8 cellular contexts compared by ENCODE assay signal in genomic region chr10:89838002-89838615, GRCh38.
DNase-seq lines count a peak whose midpoint lies in the region; ATAC-seq, FAIRE-seq and TF ChIP-seq lines count a peak whose summit lies in the region.

No MANE protein-coding gene starts in this region.

- no peak overlapping the region for H3K14ac ChIP-seq in H1 (ENCODE audit: insufficient read length)

- peak overlapping the region in 1 of 2 experiments; percentile 54; a peak in 1 of 4 replicates for H3K4me2 ChIP-seq in H1 (ENCODE audit: insufficient read depth in 1 of 2, low read depth in 2 of 2, low read length in 2 of 2)

- H2BK12ac ChIP-seq in H1 (ENCODE audit: low read depth, low read length): no peak overlapping the region

- peaks cover 9 to 11% of the 10 kb centered on the region in 2 donors for H3K27me3 Mint-ChIP-seq in natural killer cell treated with Interleukin-12 subunit alpha and Interleukin-12 subunit beta and Interleukin-15 and Interleukin-18, amount 100 ng/mL, for 72 hours

- H2AK5ac ChIP-seq in H1 (ENCODE audit: low read depth, low read length): no peak overlapping the region

- POLR2A ChIA-PET in BJ (lab: Charles Lee) (no interaction called here), H1 (lab: Charles Lee; ENCODE audit: partially characterized antibody) (no interaction called here)

- H3K27ac Mint-ChIP-seq in natural killer cell treated with Interleukin-12 subunit alpha and Interleukin-12 subunit beta and Interleukin-15 and Interleukin-18, amount 100 ng/mL, for 72 hours: peak overlapping the region in 1 of 2 donors; percentile 71

- H3K4me3 ChIP-seq in BJ (ENCODE audit: low read depth, low read length) (peak overlapping the region; percentile 39), HL-60 (replicated peaks; ENCODE audit: insufficient read depth, low read length) (peak overlapping the region; percentile 50), H1 (ENCODE audit: extremely low read depth in 1 of 4, insufficient read depth in 2 of 4, low read depth in 3 of 4, low read length in 4 of 4) (peak overlapping the region in 1 of 4 experiments; percentile 14; a peak in 1 of 8 replicates)

- no peak for FAIRE-seq in H1 (lab: Jason Lieb, UNC)

- H3K9me3 ChIP-seq in H1 (ENCODE audit: insufficient read depth in 2 of 2, low read depth in 1 of 2, low read length in 1 of 2): peaks cover 0 to 3% of the 10 kb centered on the region in 2 experiments; a peak in 1 of 4 replicates

- CTCF ChIA-PET in BJ (lab: Yijun Ruan, JAX) (no interaction called here), H1 (lab: Charles Lee; ENCODE audit: partially characterized antibody) (interaction anchor here (4.2 kb wide), 1 partner anchor 15 kb away, joined by 17 read pairs; no protein-coding TSS in a partner anchor)

- H3K36me3 Mint-ChIP-seq in natural killer cell treated with Interleukin-12 subunit alpha and Interleukin-12 subunit beta and Interleukin-15 and Interleukin-18, amount 100 ng/mL, for 72 hours: no peaks in the 10 kb centered on the region

- no peak overlapping the region for H2BK120ac ChIP-seq in H1 (replicated peaks; ENCODE audit: low read depth, low read length)

- no peak overlapping the region for H2BK5ac ChIP-seq in H1 (ENCODE audit: low read depth, low read length)

- TF ChIP-seq CTCF in BJ (IDR thresholded peaks at IDR 0.05; ENCODE audit: insufficient read depth, low read depth, low read length) (no peak), HL-60 (IDR thresholded peaks at IDR 0.05; ENCODE audit: insufficient read depth, low read length) (no peak), H1 (IDR thresholded peaks at IDR 0.05; ENCODE audit: control extremely low read depth in 1 of 3, insufficient read depth in 1 of 3, low read depth in 1 of 3, low read length in 3 of 3) (no peak)

- no peak overlapping the region for H3K18ac ChIP-seq in H1 (ENCODE audit: extremely low read depth, low read length)

- TF ChIP-seq RAD21 in H1 (IDR thresholded peaks at IDR 0.05 in 1 of 2, conservative IDR thresholded peaks at IDR 0.05 in 1 of 2; ENCODE audit: low read depth in 2 of 2, low read length in 2 of 2): no peak

- no peak overlapping the region for H4K5ac ChIP-seq in H1 (ENCODE audit: insufficient read length, low read depth, low read length)

- no peak overlapping the region for H2BK15ac ChIP-seq in H1 (ENCODE audit: low read length)

- H4K20me1 ChIP-seq in H1 (replicated peaks in 1 of 2; ENCODE audit: control insufficient read depth in 1 of 2, insufficient read depth in 2 of 2, low read length in 2 of 2): no peaks in the 10 kb centered on the region

- H3K27ac ChIP-seq in HL-60 (replicated peaks) (no peak overlapping the region), H1 (ENCODE audit: low read depth, low read length) (no peak overlapping the region)

- DNase-seq in BJ (ENCODE audit: low read depth): no peak
- DNase-seq in HL-60 (ENCODE audit: low read depth in 1 of 2, low spot score in 1 of 2): no peak
- DNase-seq in H1 (ENCODE audit: low read depth in 1 of 2, low spot score in 2 of 2): no peak
- no peak for DNase-seq in natural killer cell treated with Interleukin-12 subunit alpha and Interleukin-12 subunit beta and Interleukin-15 and Interleukin-18, amount 100 ng/mL, for 72 hours (ENCODE audit: low spot score)
- no peak for DNase-seq in NCI-H2107 treated with DMSO at 0.1 percent for 48 hours (lab: John Stamatoyannopoulos, UW; ENCODE audit: unreplicated experiment)
- no peak for DNase-seq in GM19238 (ENCODE audit: insufficient read length, low spot score)
- no peak for DNase-seq in effector CD8-positive, alpha-beta T cell (lab: John Stamatoyannopoulos, UW)
- no peak for DNase-seq in SKM-1 (lab: John Stamatoyannopoulos, UW; ENCODE audit: unreplicated experiment)

- H3K4me3 Mint-ChIP-seq in natural killer cell treated with Interleukin-12 subunit alpha and Interleukin-12 subunit beta and Interleukin-15 and Interleukin-18, amount 100 ng/mL, for 72 hours: peak overlapping the region; percentile 80

- peaks cover 9 to 15% of the 10 kb centered on the region in 2 donors for H3K4me1 Mint-ChIP-seq in natural killer cell treated with Interleukin-12 subunit alpha and Interleukin-12 subunit beta and Interleukin-15 and Interleukin-18, amount 100 ng/mL, for 72 hours (ENCODE audit: low read depth in 2 of 2)

- H3K4me1 ChIP-seq in H1 (replicated peaks in 1 of 4; ENCODE audit: control insufficient read depth in 3 of 4, insufficient read depth in 4 of 4, low read length in 3 of 4): no peaks in the 10 kb centered on the region

- no peaks in the 10 kb centered on the region for H3K79me1 ChIP-seq in H1 (ENCODE audit: low read depth, low read length)

- H3K4ac ChIP-seq in H1 (replicated peaks; ENCODE audit: insufficient read length, low read depth, low read length): no peak overlapping the region

- H3K27me3 ChIP-seq in BJ (ENCODE audit: control insufficient read depth, insufficient read depth, low read length): no peaks in the 10 kb centered on the region
- H3K27me3 ChIP-seq in HL-60 (ENCODE audit: insufficient read depth, poor library complexity, severe bottlenecking): peaks cover 34% of the 10 kb centered on the region
- no peaks in the 10 kb centered on the region for H3K27me3 ChIP-seq in H1 (replicated peaks in 1 of 4; ENCODE audit: control insufficient read depth in 3 of 4, extremely low read depth in 1 of 4, insufficient read depth in 3 of 4, low read length in 3 of 4)

- no peak overlapping the region for H3K9ac ChIP-seq in H1 (replicated peaks in 1 of 4; ENCODE audit: extremely low read depth in 1 of 4, low read depth in 3 of 4, low read length in 3 of 4)

- no peak for TF ChIP-seq EP300 in H1 (IDR thresholded peaks at IDR 0.05; ENCODE audit: borderline replicate concordance in 1 of 2, low read depth in 2 of 2, low read length in 2 of 2)

- H3K9me3 Mint-ChIP-seq in natural killer cell treated with Interleukin-12 subunit alpha and Interleukin-12 subunit beta and Interleukin-15 and Interleukin-18, amount 100 ng/mL, for 72 hours: no peaks in the 10 kb centered on the region

- no peaks in the 10 kb centered on the region for H3K79me2 ChIP-seq in H1 (ENCODE audit: control insufficient read depth in 1 of 2, insufficient read depth in 2 of 2, low read length in 2 of 2)

- no peak overlapping the region for H4K91ac ChIP-seq in H1 (replicated peaks; ENCODE audit: insufficient read length, low read length)

- H3K36me3 ChIP-seq in BJ (ENCODE audit: control insufficient read depth, insufficient read depth, low read length) (no peaks in the 10 kb centered on the region), H1 (ENCODE audit: control insufficient read depth in 2 of 4, insufficient read depth in 4 of 4, low read length in 3 of 4) (no peaks in the 10 kb centered on the region)

- WGBS in H1 (ENCODE audit: extremely low coverage in 1 of 2, insufficient coverage in 1 of 2, insufficient read length in 1 of 2, insufficient replicate concordance in 2 of 2, low coverage in 1 of 2, low lambda C conversion rate in 2 of 2, missing lambda C conversion rate in 1 of 2), 2 experiments: 94% methylated on average over 25 of the region's 27 CpGs; no CpG with 5 or more reads in 1 of the 2 experiments

- ATAC-seq in natural killer cell treated with Interleukin-12 subunit alpha and Interleukin-12 subunit beta and Interleukin-15 and Interleukin-18, amount 100 ng/mL, for 72 hours: no peak

- no peaks in the 10 kb centered on the region for H3K23me2 ChIP-seq in H1 (ENCODE audit: low read depth, low read length)

- no peak for TF ChIP-seq POLR2A in H1 (IDR thresholded peaks at IDR 0.05; ENCODE audit: control extremely low read depth in 1 of 2, low read depth in 2 of 2, low read length in 2 of 2)

- no peak overlapping the region for H3K23ac ChIP-seq in H1 (ENCODE audit: insufficient read length)

- no peak overlapping the region for H2BK20ac ChIP-seq in H1 (ENCODE audit: low read length)

- H2AFZ ChIP-seq in H1 (ENCODE audit: low read length): no peak overlapping the region

- peak overlapping the region; percentile 68; the same call in 1 of the 2 replicates for H4K8ac ChIP-seq in H1 (ENCODE audit: extremely low read depth, insufficient read depth, low read length)

- H3K56ac ChIP-seq in H1 (replicated peaks; ENCODE audit: insufficient read length, low read depth, low read length): no peak overlapping the region

TF ChIP-seq in H1, 55 proteins besides CTCF, POLR2A, EP300 and RAD21:
- TF ChIP-seq CREB1 (IDR thresholded peaks at IDR 0.05): no peak
- no peak for TF ChIP-seq CBX5 (IDR thresholded peaks at IDR 0.05; ENCODE audit: low read depth, low read length)
- no peak for TF ChIP-seq BRCA1 (IDR thresholded peaks at IDR 0.05; ENCODE audit: low read depth, low read length)
- TF ChIP-seq, protein P1, sequence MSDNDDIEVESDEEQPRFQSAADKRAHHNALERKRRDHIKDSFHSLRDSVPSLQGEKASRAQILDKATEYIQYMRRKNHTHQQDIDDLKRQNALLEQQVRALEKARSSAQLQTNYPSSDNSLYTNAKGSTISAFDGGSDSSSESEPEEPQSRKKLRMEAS (IDR thresholded peaks at IDR 0.05): no peak
- no peak for TF ChIP-seq EZH2 (IDR thresholded peaks at IDR 0.05; ENCODE audit: low read depth, low read length, severe bottlenecking)
- TF ChIP-seq GTF2F1 (IDR thresholded peaks at IDR 0.05; ENCODE audit: borderline replicate concordance, low read depth, low read length): no peak
- TF ChIP-seq YY1 (IDR thresholded peaks at IDR 0.05; ENCODE audit: low read depth, low read length): no peak
- no peak for TF ChIP-seq SUZ12 (IDR thresholded peaks at IDR 0.05; ENCODE audit: low read length)
- TF ChIP-seq EGR1 (IDR thresholded peaks at IDR 0.05; ENCODE audit: borderline replicate concordance, low read depth, low read length): no peak
- TF ChIP-seq ZNF274 (IDR thresholded peaks at IDR 0.05; ENCODE audit: borderline replicate concordance, extremely low read depth, low read length): no peak
- TF ChIP-seq RXRA (IDR thresholded peaks at IDR 0.05; ENCODE audit: insufficient read depth, low read depth, low read length): no peak
- TF ChIP-seq CHD1 (IDR thresholded peaks at IDR 0.05; ENCODE audit: low read depth, low read length): no peak
- TF ChIP-seq CBX8 (IDR thresholded peaks at IDR 0.05; ENCODE audit: borderline replicate concordance, low read depth, low read length): no peak
- no peak for TF ChIP-seq SRF (IDR thresholded peaks at IDR 0.05; ENCODE audit: low read depth, low read length)
- no peak for TF ChIP-seq CEBPB (IDR thresholded peaks at IDR 0.05; ENCODE audit: low read depth, low read length)
- TF ChIP-seq POLR2AphosphoS5 (IDR thresholded peaks at IDR 0.05; ENCODE audit: low read depth, low read length): no peak
- TF ChIP-seq PHF8 (conservative IDR thresholded peaks at IDR 0.05; ENCODE audit: low read depth, low read length): no peak
